1 cellular context compared by ENCODE assay signal in the genomic region with DNA sequence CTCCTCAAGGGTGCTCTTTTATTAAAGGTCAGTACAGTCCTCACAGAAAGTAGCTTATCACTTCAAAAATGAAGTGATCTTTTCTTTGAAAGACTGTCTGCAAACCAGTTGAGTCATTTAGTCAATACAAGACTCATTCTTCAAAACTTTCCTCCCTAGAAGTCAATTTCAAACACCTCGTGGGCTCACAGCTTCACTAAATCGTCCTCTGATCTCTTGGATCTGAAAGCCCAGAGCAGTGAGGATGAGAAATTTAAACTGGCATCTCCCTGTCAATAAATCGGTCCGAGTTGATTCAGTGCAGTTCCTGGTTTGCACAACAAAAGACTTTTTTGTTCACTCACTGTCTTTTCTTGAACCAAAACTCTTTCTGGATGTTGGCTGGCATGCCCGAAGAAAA.
TF ChIP-seq lines count a peak whose summit lies in the region.

No MANE protein-coding gene starts in this region.

TF ChIP-seq in GM12878, 131 proteins besides CTCF, POLR2A, EP300 and RAD21:
- no peak for TF ChIP-seq TCF12 (IDR thresholded peaks at IDR 0.05; ENCODE audit: low read depth, low read length)
- TF ChIP-seq, protein P1, sequence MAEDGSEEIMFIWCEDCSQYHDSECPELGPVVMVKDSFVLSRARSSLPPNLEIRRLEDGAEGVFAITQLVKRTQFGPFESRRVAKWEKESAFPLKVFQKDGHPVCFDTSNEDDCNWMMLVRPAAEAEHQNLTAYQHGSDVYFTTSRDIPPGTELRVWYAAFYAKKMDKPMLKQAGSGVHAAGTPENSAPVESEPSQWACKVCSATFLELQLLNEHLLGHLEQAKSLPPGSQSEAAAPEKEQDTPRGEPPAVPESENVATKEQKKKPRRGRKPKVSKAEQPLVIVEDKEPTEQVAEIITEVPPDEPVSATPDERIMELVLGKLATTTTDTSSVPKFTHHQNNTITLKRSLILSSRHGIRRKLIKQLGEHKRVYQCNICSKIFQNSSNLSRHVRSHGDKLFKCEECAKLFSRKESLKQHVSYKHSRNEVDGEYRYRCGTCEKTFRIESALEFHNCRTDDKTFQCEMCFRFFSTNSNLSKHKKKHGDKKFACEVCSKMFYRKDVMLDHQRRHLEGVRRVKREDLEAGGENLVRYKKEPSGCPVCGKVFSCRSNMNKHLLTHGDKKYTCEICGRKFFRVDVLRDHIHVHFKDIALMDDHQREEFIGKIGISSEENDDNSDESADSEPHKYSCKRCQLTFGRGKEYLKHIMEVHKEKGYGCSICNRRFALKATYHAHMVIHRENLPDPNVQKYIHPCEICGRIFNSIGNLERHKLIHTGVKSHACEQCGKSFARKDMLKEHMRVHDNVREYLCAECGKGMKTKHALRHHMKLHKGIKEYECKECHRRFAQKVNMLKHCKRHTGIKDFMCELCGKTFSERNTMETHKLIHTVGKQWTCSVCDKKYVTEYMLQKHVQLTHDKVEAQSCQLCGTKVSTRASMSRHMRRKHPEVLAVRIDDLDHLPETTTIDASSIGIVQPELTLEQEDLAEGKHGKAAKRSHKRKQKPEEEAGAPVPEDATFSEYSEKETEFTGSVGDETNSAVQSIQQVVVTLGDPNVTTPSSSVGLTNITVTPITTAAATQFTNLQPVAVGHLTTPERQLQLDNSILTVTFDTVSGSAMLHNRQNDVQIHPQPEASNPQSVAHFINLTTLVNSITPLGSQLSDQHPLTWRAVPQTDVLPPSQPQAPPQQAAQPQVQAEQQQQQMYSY (CRISPR knock-in tag; IDR thresholded peaks at IDR 0.05): no peak
- no peak for TF ChIP-seq IRF4 (IDR thresholded peaks at IDR 0.05; ENCODE audit: low read depth, low read length)
- no peak for TF ChIP-seq CHD1 (IDR thresholded peaks at IDR 0.05; ENCODE audit: low read depth, low read length)
- TF ChIP-seq, protein P2, sequence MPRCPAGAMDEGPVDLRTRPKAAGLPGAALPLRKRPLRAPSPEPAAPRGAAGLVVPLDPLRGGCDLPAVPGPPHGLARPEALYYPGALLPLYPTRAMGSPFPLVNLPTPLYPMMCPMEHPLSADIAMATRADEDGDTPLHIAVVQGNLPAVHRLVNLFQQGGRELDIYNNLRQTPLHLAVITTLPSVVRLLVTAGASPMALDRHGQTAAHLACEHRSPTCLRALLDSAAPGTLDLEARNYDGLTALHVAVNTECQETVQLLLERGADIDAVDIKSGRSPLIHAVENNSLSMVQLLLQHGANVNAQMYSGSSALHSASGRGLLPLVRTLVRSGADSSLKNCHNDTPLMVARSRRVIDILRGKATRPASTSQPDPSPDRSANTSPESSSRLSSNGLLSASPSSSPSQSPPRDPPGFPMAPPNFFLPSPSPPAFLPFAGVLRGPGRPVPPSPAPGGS (IDR thresholded peaks at IDR 0.05; ENCODE audit: borderline replicate concordance, insufficient read depth, low read depth, low read length, poor library complexity, severe bottlenecking): no peak
- TF ChIP-seq NRF1 (conservative IDR thresholded peaks at IDR 0.05; ENCODE audit: low read depth, low read length): no peak
- TF ChIP-seq NFIC (IDR thresholded peaks at IDR 0.05; ENCODE audit: low read depth, low read length): no peak
- no peak for TF ChIP-seq POLR2AphosphoS2 (IDR thresholded peaks at IDR 0.05; ENCODE audit: low read depth, low read length)
- TF ChIP-seq EED (IDR thresholded peaks at IDR 0.05; ENCODE audit: low read depth): no peak
- TF ChIP-seq RBBP5 (conservative IDR thresholded peaks at IDR 0.05): no peak
- no peak for TF ChIP-seq YBX1 (IDR thresholded peaks at IDR 0.05)
